29 cellular contexts compared by ENCODE assay signal in the genomic region with DNA sequence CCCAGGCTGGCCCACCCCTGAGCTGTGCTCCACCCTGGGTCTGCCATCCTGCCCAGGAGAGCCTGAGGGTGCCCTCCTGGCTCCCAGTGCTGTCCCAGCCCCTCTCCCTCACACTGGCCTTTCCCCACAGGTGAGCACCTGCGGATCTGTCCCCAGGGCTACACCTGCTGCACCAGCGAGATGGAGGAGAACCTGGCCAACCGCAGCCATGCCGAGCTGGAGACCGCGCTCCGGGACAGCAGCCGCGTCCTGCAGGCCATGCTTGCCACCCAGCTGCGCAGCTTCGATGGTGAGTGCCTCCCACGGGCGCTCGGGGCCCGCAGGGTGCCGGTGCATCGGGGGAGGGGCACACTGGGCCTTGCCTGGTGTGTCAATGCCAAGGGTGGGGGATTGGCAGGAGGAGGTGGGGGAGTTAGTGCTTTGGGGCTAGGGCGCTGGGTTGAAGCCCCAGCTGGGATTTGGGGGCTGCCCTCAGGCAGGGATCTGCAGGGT. TPM values are rescaled to one million over a fixed set of nuclear protein-coding genes. Genes with fewer than 3 reads are reported as not detected.
DNase-seq lines count a peak whose midpoint lies in the region; ATAC-seq, FAIRE-seq and TF ChIP-seq lines count a peak whose summit lies in the region.
"Had no signal": no experiment of that assay in that cellular context is flagged by ENCODE, and none has a peak within 500 bp of the region (broad histone marks: within the 10 kb centered on the region; RNA-seq: fewer than 3 reads in every experiment).

No MANE protein-coding gene starts in this region.

- FAIRE-seq in kidney (lab: Jason Lieb, UNC): no peak
- FAIRE-seq: GM12892, keratinocyte had no signal

- H3K9ac ChIP-seq in endodermal cell (ENCODE audit: extremely low read depth, low read length, poor library complexity, severe bottlenecking) (no peak overlapping the region), kidney (ENCODE audit: low read length in 2 of 2) (no peak overlapping the region)
- H3K9ac ChIP-seq: neural progenitor cell had no signal

- no peak for ATAC-seq in psoas muscle
- ATAC-seq in HG03342 (IDR thresholded peaks at IDR 0.05; ENCODE audit: unreplicated experiment): no peak
- ATAC-seq: activated T-helper 17 cell treated with anti-CD3 and anti-CD28 coated beads, Interleukin-2, amount 50 U/mL, for 72 hours; gastrocnemius medialis; GM23338 had no signal

- H3K9me3 Mint-ChIP-seq in endodermal cell (no peaks in the 10 kb centered on the region), osteocyte (ENCODE audit: unreplicated experiment) (no peaks in the 10 kb centered on the region)
- H3K9me3 Mint-ChIP-seq: activated naive CD4-positive, alpha-beta T cell treated with anti-CD3 and anti-CD28 coated beads, Interleukin-2, amount 50 U/mL, for 24 hours; activated T-helper 17 cell treated with anti-CD3 and anti-CD28 coated beads, Interleukin-2, amount 50 U/mL, for 72 hours; GM23338; neural progenitor cell had no signal

- H3K4me1 ChIP-seq in endodermal cell (ENCODE audit: control insufficient read depth, insufficient read depth, low read length) (peaks cover 10% of the 10 kb centered on the region), kidney (ENCODE audit: control insufficient read depth in 1 of 2, insufficient read depth in 1 of 2, low read depth in 1 of 2, low read length in 2 of 2) (no peaks in the 10 kb centered on the region), psoas muscle (peaks cover 7% of the 10 kb centered on the region)

- H3K9me3 ChIP-seq in endodermal cell (ENCODE audit: control insufficient read depth, low read length): no peaks in the 10 kb centered on the region
- no peaks in the 10 kb centered on the region for H3K9me3 ChIP-seq in kidney (ENCODE audit: control insufficient read depth in 1 of 2, low read length in 2 of 2)
- H3K9me3 ChIP-seq in psoas muscle: no peaks in the 10 kb centered on the region
- no peaks in the 10 kb centered on the region for H3K9me3 ChIP-seq in MG63
- H3K9me3 ChIP-seq: ascending aorta, gastrocnemius medialis, stomach, thyroid gland had no signal

- no peak overlapping the region for H3K4me3 ChIP-seq in endodermal cell (ENCODE audit: low read length)
- H3K4me3 ChIP-seq in kidney (ENCODE audit: low read length in 2 of 2): no peak overlapping the region
- H3K4me3 ChIP-seq in psoas muscle: no peak overlapping the region
- no peak overlapping the region for H3K4me3 ChIP-seq in MG63
- H3K4me3 ChIP-seq: ascending aorta, gastrocnemius medialis, GM23338, neural progenitor cell, smooth muscle cell, stomach, thyroid gland had no signal

- H3K27ac Mint-ChIP-seq in endodermal cell (no peak overlapping the region), osteocyte (ENCODE audit: unreplicated experiment) (no peak overlapping the region)
- H3K27ac Mint-ChIP-seq: activated naive CD4-positive, alpha-beta T cell treated with anti-CD3 and anti-CD28 coated beads, Interleukin-2, amount 50 U/mL, for 24 hours; activated T-helper 17 cell treated with anti-CD3 and anti-CD28 coated beads, Interleukin-2, amount 50 U/mL, for 72 hours; CD4-positive, alpha-beta memory T cell; GM23338; neural progenitor cell had no signal

- intact Hi-C loops in kidney (cut with DNase I): no loop called here
- intact Hi-C loops in psoas muscle (cut with DNase I): no loop called here

- H3K27ac ChIP-seq in endodermal cell (ENCODE audit: low read depth, low read length) (peak overlapping the region; percentile 75), kidney (ENCODE audit: low read depth in 2 of 2, low read length in 2 of 2) (no peak overlapping the region), psoas muscle (no peak overlapping the region)
- H3K27ac ChIP-seq: ascending aorta, gastrocnemius medialis, neural progenitor cell, stomach, thyroid gland, VCaP had no signal

- H3K36me3 ChIP-seq in endodermal cell (ENCODE audit: control insufficient read depth, insufficient read depth, low read length): peaks cover 4% of the 10 kb centered on the region
- peaks cover 0 to under 1% of the 10 kb centered on the region in 2 donors for H3K36me3 ChIP-seq in kidney (ENCODE audit: control insufficient read depth in 1 of 2, insufficient read depth in 2 of 2, low read length in 2 of 2)
- peaks cover 0 to 32% of the 10 kb centered on the region in 2 donors for H3K36me3 ChIP-seq in psoas muscle (ENCODE audit: insufficient read depth in 1 of 2, low read depth in 1 of 2)
- H3K36me3 ChIP-seq in MG63: peaks cover 6% of the 10 kb centered on the region
- H3K36me3 ChIP-seq: neural progenitor cell, thyroid gland had no signal

- H3K4me3 Mint-ChIP-seq in endodermal cell (no peak overlapping the region), osteocyte (ENCODE audit: unreplicated experiment) (no peak overlapping the region)
- H3K4me3 Mint-ChIP-seq: activated naive CD4-positive, alpha-beta T cell treated with anti-CD3 and anti-CD28 coated beads, Interleukin-2, amount 50 U/mL, for 24 hours; activated T-helper 17 cell treated with anti-CD3 and anti-CD28 coated beads, Interleukin-2, amount 50 U/mL, for 72 hours; CD4-positive, alpha-beta memory T cell; GM23338; neural progenitor cell had no signal

- 93 to 97% methylated on average over 9 to 18 of the region's 18 CpGs for WGBS in endodermal cell (ENCODE audit: insufficient coverage in 1 of 2, insufficient read length in 1 of 2), 2 experiments
- WGBS in psoas muscle, 3 donors: 87 to 91% (median 91%) methylated on average over 18 of the region's 18 CpGs

- H3K27me3 ChIP-seq in endodermal cell (ENCODE audit: control insufficient read depth, insufficient read depth, low read length, poor library complexity, severe bottlenecking): peaks cover 11% of the 10 kb centered on the region
- H3K27me3 ChIP-seq in psoas muscle (ENCODE audit: insufficient read depth in 3 of 3, low read length in 2 of 3): no peaks in the 10 kb centered on the region
- no peaks in the 10 kb centered on the region for H3K27me3 ChIP-seq in MG63
- H3K27me3 ChIP-seq: ascending aorta, gastrocnemius medialis, thyroid gland had no signal

- H3K36me3 Mint-ChIP-seq in endodermal cell (ENCODE audit: low read depth): peaks cover 10% of the 10 kb centered on the region
- no peaks in the 10 kb centered on the region for H3K36me3 Mint-ChIP-seq in osteocyte (ENCODE audit: unreplicated experiment)
- H3K36me3 Mint-ChIP-seq: activated naive CD4-positive, alpha-beta T cell treated with anti-CD3 and anti-CD28 coated beads, Interleukin-2, amount 50 U/mL, for 24 hours; CD4-positive, alpha-beta memory T cell; neural progenitor cell had no signal

- peaks cover 17% of the 10 kb centered on the region for H3K27me3 Mint-ChIP-seq in endodermal cell (ENCODE audit: insufficient read depth)
- H3K27me3 Mint-ChIP-seq in osteocyte (ENCODE audit: unreplicated experiment): no peaks in the 10 kb centered on the region

- H3K4me1 Mint-ChIP-seq in endodermal cell (peaks cover 14% of the 10 kb centered on the region), osteocyte (ENCODE audit: unreplicated experiment) (peaks cover 29% of the 10 kb centered on the region)

- TF ChIP-seq CTCF in endodermal cell (conservative IDR thresholded peaks at IDR 0.05) (no peak), kidney (IDR thresholded peaks at IDR 0.05; ENCODE audit: borderline replicate concordance, extremely low read depth, insufficient read depth) (no peak), psoas muscle (IDR thresholded peaks at IDR 0.05) (no peak), osteocyte (IDR thresholded peaks at IDR 0.05) (no peak)

- peak; percentile 20 for DNase-seq in NCI-H2107 (lab: John Stamatoyannopoulos, UW)
- no peak for DNase-seq in NCI-H2107 treated with DMSO at 0.1 percent for 48 hours (lab: John Stamatoyannopoulos, UW; ENCODE audit: unreplicated experiment)
- DNase-seq in endodermal cell: peak; percentile 46
- DNase-seq in kidney: peak; percentile 68
- peak; percentile 14 to 53 for DNase-seq in psoas muscle
- DNase-seq in MG63: no peak
- no peak for DNase-seq in osteocyte (ENCODE audit: extremely low spot score, unreplicated experiment)
- DNase-seq: 8988T; cortex of kidney; DMS 273 treated with DMSO at 0.1 percent for 48 hours; NCI-H1694; NCI-H2171; NCI-H510A; SHP77; stimulated activated CD4-positive, alpha-beta T cell treated with anti-CD3 and anti-CD28 coated beads, Interleukin-2, amount 100 ng/mL, for 24 hours; stomach; thyroid gland had no signal

RNA-seq across cellular contexts. Expression of a gene that starts 23.5 kb away (rescaled TPM):
- total RNA-seq in endodermal cell (10 to 100 TPM; 37.8 to 69.7 TPM), kidney (124 TPM), psoas muscle (100 to 1,000 TPM; 115 to 180 (median 142) TPM), osteocyte (148 and 149 TPM in 2 replicates)
- polyA plus RNA-seq in endodermal cell (2013, experiment 1 of 2): 55.9 TPM
- 56.9 TPM for polyA plus RNA-seq in endodermal cell (2013, experiment 2 of 2)
- polyA plus RNA-seq in kidney (ENCODE audit: insufficient read depth, low read depth, low replicate concordance) (18.4 TPM), psoas muscle (100 to 1,000 TPM in 2 of 3 donors, 10 to 100 TPM in 1; 85.4 to 116 (median 103) TPM)
- 95.4 and 177 TPM in 2 replicates for total RNA-seq in MG63 (2014; rRNA removed; shearing (Covaris generic); ENCODE audit: low replicate concordance)

Comparison
In these comparisons a context has a peak if more than half of its experiments do, and no peak if none do; other contexts are left out.
1. DNase-seq: peak in NCI-H2107 (single experiment), endodermal cell (single experiment), kidney (single experiment) and psoas muscle (2 of 2); none in NCI-H2107 treated with DMSO at 0.1 percent for 48 hours (single experiment), MG63 (single experiment) and osteocyte (single experiment).